In genomic region chr2:45712538-45712937, GRCh38 we compare ENCODE assay signal across 15 cellular contexts.
DNase-seq lines count a peak whose midpoint lies in the region; ATAC-seq, FAIRE-seq and TF ChIP-seq lines count a peak whose summit lies in the region.
"Had no signal": no experiment of that assay in that cellular context is flagged by ENCODE, and none has a peak within 500 bp of the region (broad histone marks: within the 10 kb centered on the region; RNA-seq: fewer than 3 reads in every experiment).

No MANE protein-coding gene starts in this region.

- H3K79me2 ChIP-seq in GM23338 (replicated peaks; ENCODE audit: insufficient read depth) (no peaks in the 10 kb centered on the region), keratinocyte (ENCODE audit: control insufficient read depth, insufficient read depth, low read length) (no peaks in the 10 kb centered on the region)

- no peaks in the 10 kb centered on the region for H3K9me1 ChIP-seq in keratinocyte (ENCODE audit: control insufficient read depth, extremely low read depth, insufficient read depth, low read length)

- H3K36me3 Mint-ChIP-seq in GM23338 (ENCODE audit: low read depth) (0 out of 3 replicates have a peak, but pooled peaks cover 5% of the 10 kb centered on the region), natural killer cell (no peaks in the 10 kb centered on the region)

- H3K27me3 Mint-ChIP-seq in GM23338 (ENCODE audit: insufficient read depth, low read depth, poor library complexity) (peaks cover 7% of the 10 kb centered on the region), natural killer cell (ENCODE audit: low read depth in 2 of 2) (no peaks in the 10 kb centered on the region)

- H3K4me3 Mint-ChIP-seq in GM23338 (no peak overlapping the region), natural killer cell (no peak overlapping the region)

- H3K4me2 ChIP-seq in BLaER1 (peak overlapping the region; percentile 32), GM23338 (no peak overlapping the region), keratinocyte (ENCODE audit: control insufficient read depth, extremely low read depth, insufficient read depth, low read depth, low read length) (no peak overlapping the region)

- POLR2A ChIA-PET in RWPE1 (lab: Yijun Ruan, JAX; ENCODE audit: low non-redundant PET): no interaction called here

- dilution Hi-C loops in keratinocyte (cut with MboI; ENCODE audit: extremely low pct_ligation_motif_present, low sequenced_read_pairs): no loop called here

- H3K27ac ChIP-seq in BLaER1 (no peak overlapping the region), GM23338 (ENCODE audit: low read depth) (no peak overlapping the region), keratinocyte (ENCODE audit: control insufficient read depth, insufficient read depth, low read length) (no peak overlapping the region), RWPE1 (no peak overlapping the region)

- ATAC-seq in GM23338: peak; percentile 46
- peak; percentile 44; the same call in 2 of the 3 replicates for ATAC-seq in SK-N-SH treated with all-trans-retinoic acid at 6 μM for 48 hours
- no peak for ATAC-seq in natural killer cell
- ATAC-seq: activated CD4-positive, CD25-positive, alpha-beta regulatory T cell treated with anti-CD3 and anti-CD28 coated beads, Interleukin-2, amount 50 U/mL, for 24 hours; K562; left lobe of liver had no signal

- H3K4me1 Mint-ChIP-seq in GM23338: peaks cover 10% of the 10 kb centered on the region
- peaks cover 0 to 28% of the 10 kb centered on the region in 2 donors for H3K4me1 Mint-ChIP-seq in natural killer cell

- H3K4me3 ChIP-seq in BLaER1 (no peak overlapping the region), GM23338 (no peak overlapping the region), keratinocyte (ENCODE audit: control insufficient read depth in 2 of 3, extremely low read depth in 1 of 3, insufficient read depth in 2 of 3, low read depth in 1 of 3, low read length in 3 of 3) (no peak overlapping the region)
- H3K4me3 ChIP-seq: K562 had no signal

- H3K4me1 ChIP-seq in BLaER1 (peaks cover 81% of the 10 kb centered on the region), GM23338 (ENCODE audit: insufficient read depth) (no peaks in the 10 kb centered on the region), keratinocyte (ENCODE audit: control insufficient read depth, extremely low read depth, insufficient read depth, low read length) (no peaks in the 10 kb centered on the region)

- H3K9ac ChIP-seq in BLaER1 (no peak overlapping the region), keratinocyte (ENCODE audit: control insufficient read depth, extremely low read depth, insufficient read depth, low read length) (no peak overlapping the region)

- intact Hi-C loops in natural killer cell (cut with micrococcal nuclease): no loop called here

- no peaks in the 10 kb centered on the region for H3F3A ChIP-seq in GM23338 (replicated peaks; ENCODE audit: low read depth)

- no peak overlapping the region for H2AFZ ChIP-seq in GM23338
- H2AFZ ChIP-seq in keratinocyte (ENCODE audit: control insufficient read depth, low read length): no peak overlapping the region

- H4K20me1 ChIP-seq in BLaER1 (peaks cover 100% of the 10 kb centered on the region), GM23338 (replicated peaks; ENCODE audit: insufficient read depth) (no peaks in the 10 kb centered on the region), keratinocyte (ENCODE audit: control insufficient read depth, extremely low read depth, insufficient read depth, low read length) (no peaks in the 10 kb centered on the region)

- CTCF ChIA-PET in RWPE1 (lab: Yijun Ruan, JAX): interaction anchor here (0.7 kb wide), 1 partner anchor 474 kb away, joined by 4 read pairs; no protein-coding TSS in a partner anchor

- H3K9me3 Mint-ChIP-seq in GM23338 (peaks cover 10% of the 10 kb centered on the region; the same call in 2 of the 3 replicates), natural killer cell (peaks cover 0 to 5% of the 10 kb centered on the region in 2 donors)

- H3K9me2 ChIP-seq in GM23338 (ENCODE audit: insufficient read depth): no peaks in the 10 kb centered on the region

- no peak for FAIRE-seq in keratinocyte (lab: Jason Lieb, UNC)
- FAIRE-seq: G401.6, GM12892, K562 had no signal

- DNase-seq in GM23338 (ENCODE audit: low spot score) (no peak), keratinocyte (ENCODE audit: low read depth, low spot score) (no peak), RWPE1 (ENCODE audit: low spot score) (no peak), COLO668 (lab: John Stamatoyannopoulos, UW; ENCODE audit: unreplicated experiment) (no peak), natural killer cell (no peak)
- DNase-seq: amniotic stem cell; SHP77 treated with DMSO at 0.1 percent for 48 hours; stimulated activated CD4-positive, alpha-beta T cell treated with anti-CD3 and anti-CD28 coated beads, Interleukin-2, amount 100 ng/mL, for 48 hours had no signal

- H3K27me3 ChIP-seq in BLaER1: no peaks in the 10 kb centered on the region
- no peaks in the 10 kb centered on the region for H3K27me3 ChIP-seq in GM23338 (ENCODE audit: insufficient read depth)
- no peaks in the 10 kb centered on the region for H3K27me3 ChIP-seq in keratinocyte (ENCODE audit: control insufficient read depth, extremely low read depth, insufficient read depth, low read length)

- H3K27ac Mint-ChIP-seq in GM23338: no peak overlapping the region
- no peak overlapping the region for H3K27ac Mint-ChIP-seq in natural killer cell

- peaks cover 97% of the 10 kb centered on the region for H3K36me3 ChIP-seq in BLaER1
- H3K36me3 ChIP-seq in GM23338 (ENCODE audit: insufficient read depth): no peaks in the 10 kb centered on the region
- H3K36me3 ChIP-seq in keratinocyte (ENCODE audit: control insufficient read depth in 2 of 2, extremely low read depth in 1 of 2, insufficient read depth in 2 of 2, low read length in 2 of 2): no peaks in the 10 kb centered on the region

- peaks cover 38% of the 10 kb centered on the region for H3K9me3 ChIP-seq in BLaER1
- no peaks in the 10 kb centered on the region for H3K9me3 ChIP-seq in keratinocyte (ENCODE audit: control insufficient read depth, low read depth, low read length)

- TF ChIP-seq CTCF in GM23338 (conservative IDR thresholded peaks at IDR 0.05; ENCODE audit: low read depth in 2 of 2) (peak in 1 of 2 experiments; percentile 38; a peak in 2 of 4 replicates), keratinocyte (optimal IDR thresholded peaks at IDR 0.05 in 1 of 3, IDR thresholded peaks at IDR 0.05 in 1 of 3, conservative IDR thresholded peaks at IDR 0.05 in 1 of 3; ENCODE audit: extremely low read depth in 1 of 3, insufficient read depth in 2 of 3, low read length in 3 of 3) (peak in 2 of 3 experiments; percentile 14 to 44), RWPE1 (conservative IDR thresholded peaks at IDR 0.05; ENCODE audit: low read depth) (no peak), natural killer cell (IDR thresholded peaks at IDR 0.05) (no peak)

TF ChIP-seq in GM23338, 12 proteins besides CTCF, POLR2A, EP300 and RAD21 (continues in another document):
- TF ChIP-seq JUNB (IDR thresholded peaks at IDR 0.05; ENCODE audit: unreplicated experiment) (no peak), NANOG (IDR thresholded peaks at IDR 0.05; ENCODE audit: borderline replicate concordance) (no peak), ZNF114 (CRISPR knock-in tag; IDR thresholded peaks at IDR 0.05) (no peak), STAT1 (IDR thresholded peaks at IDR 0.05; ENCODE audit: unreplicated experiment) (no peak), CREB1 (CRISPR knock-in tag; IDR thresholded peaks at IDR 0.05; ENCODE audit: low read depth) (no peak), POLR2AphosphoS5 (IDR thresholded peaks at IDR 0.05; ENCODE audit: low read depth) (no peak), ETS1 (IDR thresholded peaks at IDR 0.05) (no peak)

TF ChIP-seq in SK-N-SH treated with all-trans-retinoic acid at 6 μM for 48 hours, 23 proteins besides CTCF, POLR2A, EP300 and RAD21 (continues in another document):
- TF ChIP-seq RARB (CRISPR knock-in tag; IDR thresholded peaks at IDR 0.05) (no peak), ARNTL (CRISPR knock-in tag; IDR thresholded peaks at IDR 0.05; ENCODE audit: borderline replicate concordance, low read depth) (no peak), CSRNP3 (CRISPR knock-in tag; IDR thresholded peaks at IDR 0.05) (no peak), GLIS3 (CRISPR knock-in tag; IDR thresholded peaks at IDR 0.05) (no peak), OSR1 (CRISPR knock-in tag; IDR thresholded peaks at IDR 0.05) (no peak), CREB5 (CRISPR knock-in tag; IDR thresholded peaks at IDR 0.05; ENCODE audit: low read depth) (no peak), ISL1 (CRISPR knock-in tag; IDR thresholded peaks at IDR 0.05) (no peak), SNAI2 (CRISPR knock-in tag; IDR thresholded peaks at IDR 0.05) (no peak), PPARA (CRISPR knock-in tag; IDR thresholded peaks at IDR 0.05; ENCODE audit: borderline replicate concordance) (no peak)

Comparison
In these comparisons a context has a peak if more than half of its experiments do, and no peak if none do; other contexts are left out.
1. ATAC-seq: peak in GM23338 (single experiment) and SK-N-SH treated with all-trans-retinoic acid at 6 μM for 48 hours (single experiment); none in natural killer cell (0 of 3).
2. CTCF ChIP-seq: peak in keratinocyte (2 of 3); none in RWPE1 (single experiment) and natural killer cell (single experiment).